Comparison of ENCODE assay signal across 21 cellular contexts in genomic region chr22:48331266-48331665, GRCh38.
A peak's percentile ranks its signal among the peaks of the same experiment; 100 is the strongest.
DNase-seq lines count a peak whose midpoint lies in the region; ATAC-seq, FAIRE-seq and TF ChIP-seq lines count a peak whose summit lies in the region.
"Had no signal": no experiment of that assay in that cellular context is flagged by ENCODE, and none has a peak within 500 bp of the region (broad histone marks: within the 10 kb centered on the region; RNA-seq: fewer than 3 reads in every experiment).

No MANE protein-coding gene starts in this region.

- H3K14ac ChIP-seq in H1 (ENCODE audit: insufficient read length): no peak overlapping the region

- TF ChIP-seq RAD21 in H1 (IDR thresholded peaks at IDR 0.05 in 1 of 2, conservative IDR thresholded peaks at IDR 0.05 in 1 of 2; ENCODE audit: low read depth in 2 of 2, low read length in 2 of 2): no peak

- no peak for TF ChIP-seq POLR2A in H1 (IDR thresholded peaks at IDR 0.05; ENCODE audit: control extremely low read depth in 1 of 2, low read depth in 2 of 2, low read length in 2 of 2)

- TF ChIP-seq CTCF in H1 (IDR thresholded peaks at IDR 0.05; ENCODE audit: control extremely low read depth in 1 of 3, insufficient read depth in 1 of 3, low read depth in 1 of 3, low read length in 3 of 3): no peak
- no peak for TF ChIP-seq CTCF in lower lobe of right lung (IDR thresholded peaks at IDR 0.05)
- no peak for TF ChIP-seq CTCF in osteoblast (IDR thresholded peaks at IDR 0.05; ENCODE audit: extremely low read depth, low read depth, low read length)

- H3K4me3 Mint-ChIP-seq in immature natural killer cell: no peak overlapping the region
- no peak overlapping the region for H3K4me3 Mint-ChIP-seq in stimulated activated memory B cell treated with anti-CD40 and anti-IgM and Interleukin-4, amounts not matched to agents 10 μg/mL and 1 μg/mL and 100 μg/mL, for 72 hours
- H3K4me3 Mint-ChIP-seq: B cell; CD4-positive, CD25-positive, alpha-beta regulatory T cell; CD8-positive, alpha-beta T cell; H9 had no signal

- no peaks in the 10 kb centered on the region for H3K36me3 Mint-ChIP-seq in immature natural killer cell
- no peaks in the 10 kb centered on the region for H3K36me3 Mint-ChIP-seq in stimulated activated memory B cell treated with anti-CD40 and anti-IgM and Interleukin-4, amounts not matched to agents 10 μg/mL and 1 μg/mL and 100 μg/mL, for 72 hours
- H3K36me3 Mint-ChIP-seq: CD4-positive, CD25-positive, alpha-beta regulatory T cell; CD8-positive, alpha-beta T cell had no signal

- H3K27ac Mint-ChIP-seq in immature natural killer cell: no peak overlapping the region
- H3K27ac Mint-ChIP-seq in stimulated activated memory B cell treated with anti-CD40 and anti-IgM and Interleukin-4, amounts not matched to agents 10 μg/mL and 1 μg/mL and 100 μg/mL, for 72 hours: no peak overlapping the region
- H3K27ac Mint-ChIP-seq: B cell; CD4-positive, CD25-positive, alpha-beta regulatory T cell; CD8-positive, alpha-beta T cell; H9 had no signal

- no peak for TF ChIP-seq EP300 in H1 (IDR thresholded peaks at IDR 0.05; ENCODE audit: borderline replicate concordance in 1 of 2, low read depth in 2 of 2, low read length in 2 of 2)

- H4K8ac ChIP-seq in H1 (ENCODE audit: extremely low read depth, insufficient read depth, low read length): no peak overlapping the region

- H4K5ac ChIP-seq in H1 (ENCODE audit: insufficient read length, low read depth, low read length): no peak overlapping the region

- H3K9ac ChIP-seq in H1 (replicated peaks in 1 of 4; ENCODE audit: extremely low read depth in 1 of 4, low read depth in 3 of 4, low read length in 3 of 4): no peak overlapping the region
- H3K9ac ChIP-seq: BLaER1 had no signal

- intact Hi-C loops in lower lobe of right lung (cut with DNase I): no loop called here

- H2BK5ac ChIP-seq in H1 (ENCODE audit: low read depth, low read length): no peak overlapping the region

- H3K9me3 Mint-ChIP-seq in immature natural killer cell: peaks cover 0 to 2% (median 0%) of the 10 kb centered on the region in 6 donors
- peaks cover 20% of the 10 kb centered on the region for H3K9me3 Mint-ChIP-seq in stimulated activated memory B cell treated with anti-CD40 and anti-IgM and Interleukin-4, amounts not matched to agents 10 μg/mL and 1 μg/mL and 100 μg/mL, for 72 hours

- DNase-seq in activated effector memory CD4-positive, alpha-beta T cell treated with anti-CD3 and anti-CD28 coated beads, Interleukin-2, amount 50 U/mL, for 16 hours: peak; percentile 45
- no peak for DNase-seq in activated effector memory CD4-positive, alpha-beta T cell treated with Interleukin-2 at 50 U/mL for 16 hours
- DNase-seq in H1 (ENCODE audit: low read depth in 1 of 2, low spot score in 2 of 2) (no peak), lower lobe of right lung (peak; percentile 39), osteoblast (ENCODE audit: insufficient read length, low spot score, missing footprints) (peak; percentile 50), immature natural killer cell (no peak), SIG-M5 (lab: John Stamatoyannopoulos, UW) (no peak)
- DNase-seq: Caco-2; CD4-positive, CD25-positive, alpha-beta regulatory T cell; CD8-positive, alpha-beta T cell; DMS153; DND-41; H9 had no signal

- H3K23me2 ChIP-seq in H1 (ENCODE audit: low read depth, low read length): peaks cover 6% of the 10 kb centered on the region; the same call in 1 of the 2 replicates

- H3K36me3 ChIP-seq in H1 (ENCODE audit: control insufficient read depth in 2 of 4, insufficient read depth in 4 of 4, low read length in 3 of 4) (no peaks in the 10 kb centered on the region), lower lobe of right lung (no peaks in the 10 kb centered on the region), osteoblast (ENCODE audit: insufficient read depth, low read length) (no peaks in the 10 kb centered on the region)
- H3K36me3 ChIP-seq: BLaER1 had no signal

- POLR2A ChIA-PET in H1 (lab: Charles Lee; ENCODE audit: partially characterized antibody): no interaction called here

- no peak overlapping the region for H2BK12ac ChIP-seq in H1 (ENCODE audit: low read depth, low read length)

- H4K20me1 ChIP-seq in H1 (replicated peaks in 1 of 2; ENCODE audit: control insufficient read depth in 1 of 2, insufficient read depth in 2 of 2, low read length in 2 of 2) (peaks cover 0 to 5% of the 10 kb centered on the region in 2 experiments), osteoblast (ENCODE audit: insufficient read depth, low read length) (no peaks in the 10 kb centered on the region)
- H4K20me1 ChIP-seq: BLaER1 had no signal

- H3K27me3 ChIP-seq in H1 (replicated peaks in 1 of 4; ENCODE audit: control insufficient read depth in 3 of 4, extremely low read depth in 1 of 4, insufficient read depth in 3 of 4, low read length in 3 of 4): no peaks in the 10 kb centered on the region
- no peaks in the 10 kb centered on the region for H3K27me3 ChIP-seq in lower lobe of right lung (ENCODE audit: low read depth)
- no peaks in the 10 kb centered on the region for H3K27me3 ChIP-seq in osteoblast (ENCODE audit: insufficient read depth, low read length)
- H3K27me3 ChIP-seq: BLaER1 had no signal

- H3K9me3 ChIP-seq in H1 (ENCODE audit: insufficient read depth in 2 of 2, low read depth in 1 of 2, low read length in 1 of 2): peaks cover 6% of the 10 kb centered on the region in 2 experiments; a peak in 3 of 4 replicates
- no peaks in the 10 kb centered on the region for H3K9me3 ChIP-seq in lower lobe of right lung
- no peaks in the 10 kb centered on the region for H3K9me3 ChIP-seq in osteoblast (ENCODE audit: low read depth, low read length)
- H3K9me3 ChIP-seq: Caco-2 had no signal

- H3K79me2 ChIP-seq in H1 (ENCODE audit: control insufficient read depth in 1 of 2, insufficient read depth in 2 of 2, low read length in 2 of 2) (no peaks in the 10 kb centered on the region), osteoblast (ENCODE audit: insufficient read depth, low read length) (no peaks in the 10 kb centered on the region)

- H2BK120ac ChIP-seq in H1 (replicated peaks; ENCODE audit: low read depth, low read length): no peak overlapping the region

- no peak overlapping the region for H3K4me3 ChIP-seq in H1 (ENCODE audit: extremely low read depth in 1 of 4, insufficient read depth in 2 of 4, low read depth in 3 of 4, low read length in 4 of 4)
- no peak overlapping the region for H3K4me3 ChIP-seq in lower lobe of right lung
- H3K4me3 ChIP-seq in osteoblast (ENCODE audit: insufficient read depth, low read length): no peak overlapping the region
- H3K4me3 ChIP-seq: BLaER1 had no signal

- WGBS in H1 (ENCODE audit: extremely low coverage in 1 of 2, insufficient coverage in 1 of 2, insufficient read length in 1 of 2, insufficient replicate concordance in 2 of 2, low coverage in 1 of 2, low lambda C conversion rate in 2 of 2, missing lambda C conversion rate in 1 of 2), 2 experiments: 87% methylated on average over 9 of the region's 9 CpGs; no CpG with 5 or more reads in 1 of the 2 experiments

- no peak overlapping the region for H2AK5ac ChIP-seq in H1 (ENCODE audit: low read depth, low read length)

- H3K4ac ChIP-seq in H1 (replicated peaks; ENCODE audit: insufficient read length, low read depth, low read length): no peak overlapping the region

- FAIRE-seq in H1 (lab: Jason Lieb, UNC): no peak
- FAIRE-seq: A204.1, G401.6 had no signal

- no peak overlapping the region for H3K18ac ChIP-seq in H1 (ENCODE audit: extremely low read depth, low read length)

- CTCF ChIA-PET in H1 (lab: Charles Lee; ENCODE audit: partially characterized antibody): no interaction called here

- no peaks in the 10 kb centered on the region; a peak in 1 of 7 replicates for H3K4me1 ChIP-seq in H1 (replicated peaks in 1 of 4; ENCODE audit: control insufficient read depth in 3 of 4, insufficient read depth in 4 of 4, low read length in 3 of 4)
- H3K4me1 ChIP-seq in lower lobe of right lung: no peaks in the 10 kb centered on the region
- H3K4me1 ChIP-seq in osteoblast (ENCODE audit: insufficient read depth, low read length): no peaks in the 10 kb centered on the region
- H3K4me1 ChIP-seq: Caco-2 had no signal

- H3K4me1 Mint-ChIP-seq in immature natural killer cell: no peaks in the 10 kb centered on the region
- no peaks in the 10 kb centered on the region for H3K4me1 Mint-ChIP-seq in stimulated activated memory B cell treated with anti-CD40 and anti-IgM and Interleukin-4, amounts not matched to agents 10 μg/mL and 1 μg/mL and 100 μg/mL, for 72 hours
- H3K4me1 Mint-ChIP-seq: B cell; CD4-positive, CD25-positive, alpha-beta regulatory T cell had no signal

- H3K27ac ChIP-seq in H1 (ENCODE audit: low read depth, low read length) (no peak overlapping the region), lower lobe of right lung (no peak overlapping the region), osteoblast (ENCODE audit: low read depth, low read length) (no peak overlapping the region)
- H3K27ac ChIP-seq: 22Rv1, BLaER1, C4-2B had no signal

- H3K56ac ChIP-seq in H1 (replicated peaks; ENCODE audit: insufficient read length, low read depth, low read length): no peak overlapping the region

- ATAC-seq in lower lobe of right lung: no peak
- ATAC-seq in stimulated activated memory B cell treated with anti-CD40 and anti-IgM and Interleukin-4, amounts not matched to agents 10 μg/mL and 1 μg/mL and 100 μg/mL, for 72 hours: no peak
- ATAC-seq: CD8-positive, alpha-beta T cell; HCT116 had no signal

- H2BK15ac ChIP-seq in H1 (ENCODE audit: low read length): 0 out of 2 replicates have a peak overlapping the region, but pooled peaks have one; percentile 46

- H3K79me1 ChIP-seq in H1 (ENCODE audit: low read depth, low read length): no peaks in the 10 kb centered on the region

- H2BK20ac ChIP-seq in H1 (ENCODE audit: low read length): no peak overlapping the region

- H2AFZ ChIP-seq in H1 (ENCODE audit: low read length) (no peak overlapping the region), osteoblast (ENCODE audit: low read length) (no peak overlapping the region)

- H4K91ac ChIP-seq in H1 (replicated peaks; ENCODE audit: insufficient read length, low read length): no peak overlapping the region

- H3K23ac ChIP-seq in H1 (ENCODE audit: insufficient read length): no peak overlapping the region

- H3K27me3 Mint-ChIP-seq in immature natural killer cell (ENCODE audit: low read depth in 3 of 3): peaks cover 0 to 9% (median 4%) of the 10 kb centered on the region in 3 donors
- no peaks in the 10 kb centered on the region for H3K27me3 Mint-ChIP-seq in stimulated activated memory B cell treated with anti-CD40 and anti-IgM and Interleukin-4, amounts not matched to agents 10 μg/mL and 1 μg/mL and 100 μg/mL, for 72 hours
- H3K27me3 Mint-ChIP-seq: B cell; CD4-positive, CD25-positive, alpha-beta regulatory T cell had no signal

- H3K4me2 ChIP-seq in H1 (ENCODE audit: insufficient read depth in 1 of 2, low read depth in 2 of 2, low read length in 2 of 2): no peak overlapping the region
- H3K4me2 ChIP-seq in osteoblast (ENCODE audit: insufficient read depth, low read length): no peak overlapping the region
- H3K4me2 ChIP-seq: BLaER1 had no signal

TF ChIP-seq in H1, 55 proteins besides CTCF, POLR2A, EP300 and RAD21 (continues in another document):
- no peak for TF ChIP-seq PHF8 (conservative IDR thresholded peaks at IDR 0.05; ENCODE audit: low read depth, low read length)

Comparison
In these comparisons a context has a peak if more than half of its experiments do, and no peak if none do; other contexts are left out.
1. DNase-seq: peak in activated effector memory CD4-positive, alpha-beta T cell treated with anti-CD3 and anti-CD28 coated beads, Interleukin-2, amount 50 U/mL, for 16 hours (single experiment), lower lobe of right lung (single experiment) and osteoblast (single experiment); none in activated effector memory CD4-positive, alpha-beta T cell treated with Interleukin-2 at 50 U/mL for 16 hours (single experiment), H1 (0 of 2), immature natural killer cell (0 of 3) and SIG-M5 (single experiment).